Comparison of ENCODE assay signal across 12 cellular contexts in genomic region chr6:39821014-39821738, GRCh38. TPM values are rescaled to one million over a fixed set of nuclear protein-coding genes. Genes with fewer than 3 reads are reported as not detected.
A peak's percentile ranks its signal among the peaks of the same experiment; 100 is the strongest.
DNase-seq lines count a peak whose midpoint lies in the region; ATAC-seq and TF ChIP-seq lines count a peak whose summit lies in the region.
"Had no signal": no experiment of that assay in that cellular context is flagged by ENCODE, and none has a peak within 500 bp of the region (broad histone marks: within the 10 kb centered on the region; RNA-seq: fewer than 3 reads in every experiment).

No MANE protein-coding gene starts in this region.

- no peak for TF ChIP-seq CTCF in GM23338 (conservative IDR thresholded peaks at IDR 0.05; ENCODE audit: low read depth in 2 of 2)
- no peak for TF ChIP-seq CTCF in esophagus squamous epithelium (IDR thresholded peaks at IDR 0.05)
- TF ChIP-seq CTCF in progenitor cell of endocrine pancreas (IDR thresholded peaks at IDR 0.05; ENCODE audit: unreplicated experiment) = no peak

- H3K9me3 Mint-ChIP-seq in GM23338 (no peaks in the 10 kb centered on the region; the same call in 2 of the 3 replicates), progenitor cell of endocrine pancreas (ENCODE audit: low read depth) (no peaks in the 10 kb centered on the region)

- H3K4me3 ChIP-seq in GM23338 (no peak overlapping the region), esophagus squamous epithelium (peak overlapping the region in 3 of 4 donors; percentile 19 to 51 (median 22)), mucosa of stomach (ENCODE audit: low read length) (no peak overlapping the region), stomach smooth muscle (ENCODE audit: low read length in 2 of 2) (peak overlapping the region in 1 of 2 donors; percentile 58)
- H3K4me3 ChIP-seq: BLaER1 had no signal

- H3K79me2 ChIP-seq in GM23338 (replicated peaks; ENCODE audit: insufficient read depth) = no peaks in the 10 kb centered on the region

- H2AFZ ChIP-seq in GM23338 = no peak overlapping the region

- H3K27me3 ChIP-seq in GM23338 (ENCODE audit: insufficient read depth) (no peaks in the 10 kb centered on the region), esophagus squamous epithelium (no peaks in the 10 kb centered on the region), mucosa of stomach (ENCODE audit: control insufficient read depth, insufficient read depth, low read length) (no peaks in the 10 kb centered on the region), stomach smooth muscle (ENCODE audit: control insufficient read depth in 1 of 2, insufficient read depth in 2 of 2, low read length in 2 of 2) (no peaks in the 10 kb centered on the region)
- H3K27me3 ChIP-seq: BLaER1 had no signal

- H3K27ac ChIP-seq in GM23338 (ENCODE audit: low read depth) (no peak overlapping the region), esophagus squamous epithelium (peak overlapping the region; percentile 74 to 90 (median 82)), stomach smooth muscle (ENCODE audit: low read length) (peak overlapping the region; percentile 71)
- H3K27ac ChIP-seq: BLaER1 had no signal

- 0 out of 2 replicates have a peak, but pooled peaks cover 6% of the 10 kb centered on the region for H3K9me2 ChIP-seq in GM23338 (ENCODE audit: insufficient read depth)

- no peaks in the 10 kb centered on the region for H4K20me1 ChIP-seq in GM23338 (replicated peaks; ENCODE audit: insufficient read depth)
- H4K20me1 ChIP-seq: BLaER1 had no signal

- H3K4me1 ChIP-seq in GM23338 (ENCODE audit: insufficient read depth) = peaks cover 10% of the 10 kb centered on the region; the same call in 1 of the 2 replicates
- H3K4me1 ChIP-seq in esophagus squamous epithelium = peaks cover 5 to 91% (median 38%) of the 10 kb centered on the region in 3 donors
- H3K4me1 ChIP-seq in mucosa of stomach (ENCODE audit: control insufficient read depth, insufficient read depth, low read length) = peaks cover 32% of the 10 kb centered on the region
- peaks cover 69% of the 10 kb centered on the region for H3K4me1 ChIP-seq in stomach smooth muscle (ENCODE audit: control insufficient read depth, insufficient read depth, low read length)

- H3K9ac ChIP-seq in mucosa of stomach (ENCODE audit: low read length) (peak overlapping the region; percentile 30), stomach smooth muscle (ENCODE audit: low read length in 2 of 2) (peak overlapping the region in 1 of 2 donors; percentile 60)
- H3K9ac ChIP-seq: BLaER1 had no signal

- no peaks in the 10 kb centered on the region for H3F3A ChIP-seq in GM23338 (replicated peaks; ENCODE audit: low read depth)

- intact Hi-C loops in esophagus squamous epithelium (cut with DNase I) = no loop called here

- H3K27me3 Mint-ChIP-seq in GM23338 (ENCODE audit: insufficient read depth, low read depth, poor library complexity) (peaks cover 5% of the 10 kb centered on the region), progenitor cell of endocrine pancreas (peaks cover 3% of the 10 kb centered on the region)

- H3K36me3 ChIP-seq in GM23338 (ENCODE audit: insufficient read depth) = no peaks in the 10 kb centered on the region
- H3K36me3 ChIP-seq in esophagus squamous epithelium = no peaks in the 10 kb centered on the region
- H3K36me3 ChIP-seq in mucosa of stomach (ENCODE audit: control insufficient read depth, insufficient read depth, low read length) = no peaks in the 10 kb centered on the region
- H3K36me3 ChIP-seq in stomach smooth muscle (ENCODE audit: control insufficient read depth in 2 of 2, insufficient read depth in 2 of 2, low read length in 2 of 2) = no peaks in the 10 kb centered on the region
- H3K36me3 ChIP-seq: BLaER1 had no signal

- 58 to 62% methylated on average over 5 of the region's 5 CpGs for WGBS in esophagus squamous epithelium, 2 donors

- TF ChIP-seq POLR2A in esophagus squamous epithelium (IDR thresholded peaks at IDR 0.05) = no peak

- ATAC-seq in GM23338 = peak; percentile 29; the same call in 2 of the 3 replicates
- ATAC-seq in HG02588 (IDR thresholded peaks at IDR 0.05; ENCODE audit: unreplicated experiment) = no peak

- H3K4me2 ChIP-seq in GM23338 = 0 out of 2 replicates have a peak overlapping the region, but pooled peaks have one; percentile 32
- H3K4me2 ChIP-seq: BLaER1 had no signal

- H3K9me3 ChIP-seq in esophagus squamous epithelium = no peaks in the 10 kb centered on the region
- H3K9me3 ChIP-seq in mucosa of stomach (ENCODE audit: control insufficient read depth, low read length) = no peaks in the 10 kb centered on the region
- no peaks in the 10 kb centered on the region for H3K9me3 ChIP-seq in stomach smooth muscle (ENCODE audit: control insufficient read depth in 2 of 2, low read length in 2 of 2)
- H3K9me3 ChIP-seq: BLaER1 had no signal

- 0 out of 3 replicates have a peak, but pooled peaks cover 2% of the 10 kb centered on the region for H3K36me3 Mint-ChIP-seq in GM23338 (ENCODE audit: low read depth)
- no peaks in the 10 kb centered on the region for H3K36me3 Mint-ChIP-seq in progenitor cell of endocrine pancreas (ENCODE audit: insufficient read depth)

- H3K4me1 Mint-ChIP-seq in GM23338 (peaks cover 29% of the 10 kb centered on the region), progenitor cell of endocrine pancreas (ENCODE audit: low read depth) (no peaks in the 10 kb centered on the region)

- H3K27ac Mint-ChIP-seq in GM23338 (no peak overlapping the region; the same call in 1 of the 2 replicates), progenitor cell of endocrine pancreas (no peak overlapping the region)

- H3K4me3 Mint-ChIP-seq in GM23338 (no peak overlapping the region), progenitor cell of endocrine pancreas (ENCODE audit: low read depth) (no peak overlapping the region)

- DNase-seq in GM23338 (ENCODE audit: low spot score) (no peak), esophagus squamous epithelium (lab: John Stamatoyannopoulos, UW) (no peak), GM19238 (ENCODE audit: insufficient read length, low spot score) (no peak), progenitor cell of endocrine pancreas (ENCODE audit: low spot score, unreplicated experiment) (no peak)
- no peak for DNase-seq in activated naive CD4-positive, alpha-beta T cell treated with anti-CD3 and anti-CD28 coated beads, Interleukin-2, amount 50 U/mL, for 16 hours
- DNase-seq: NCI-H1092 treated with DMSO at 0.1 percent for 48 hours, NCI-H510A treated with DMSO at 0.1 percent for 48 hours, SHP77 treated with DMSO at 0.1 percent for 48 hours had no signal

TF ChIP-seq in GM23338, 12 proteins besides CTCF, POLR2A, EP300 and RAD21 (continues in another document):
- TF ChIP-seq JUNB (IDR thresholded peaks at IDR 0.05; ENCODE audit: unreplicated experiment) (no peak), NANOG (IDR thresholded peaks at IDR 0.05; ENCODE audit: borderline replicate concordance) (no peak), CREB1 (CRISPR knock-in tag; IDR thresholded peaks at IDR 0.05; ENCODE audit: low read depth) (no peak), ZNF331 (CRISPR knock-in tag; IDR thresholded peaks at IDR 0.05; ENCODE audit: low read depth) (no peak), STAT1 (IDR thresholded peaks at IDR 0.05; ENCODE audit: unreplicated experiment) (no peak), ZNF114 (CRISPR knock-in tag; IDR thresholded peaks at IDR 0.05) (no peak), ETS1 (IDR thresholded peaks at IDR 0.05) (no peak), POLR2AphosphoS5 (IDR thresholded peaks at IDR 0.05; ENCODE audit: low read depth) (no peak)

RNA-seq across cellular contexts. Expression of gene DAAM2, which starts 29.0 kb away (rescaled TPM):
- total RNA-seq in GM23338 (2014; rRNA removed; shearing (Covaris generic)) = 2.5 and 4.9 TPM in 2 replicates
- 1.4 and 2.2 TPM in 2 replicates for polyA plus RNA-seq in GM23338 (2016; fragmentation: Nextera tagmentation; extraction: Ambion mirVana)
- 10 to 100 TPM in 2 of 4 donors, 1 to 10 TPM in 2; 3.7 to 55.9 (median 11.9) TPM for total RNA-seq in esophagus squamous epithelium
- total RNA-seq in progenitor cell of endocrine pancreas = 6.3 and 6.6 TPM in 2 replicates

Comparison
In these comparisons a context has a peak if more than half of its experiments do, and no peak if none do; other contexts are left out.
1. H3K4me3 ChIP-seq: peak in esophagus squamous epithelium (3 of 4); none in GM23338 (single experiment) and mucosa of stomach (single experiment).